18 cellular contexts compared by ENCODE assay signal in the genomic region with DNA sequence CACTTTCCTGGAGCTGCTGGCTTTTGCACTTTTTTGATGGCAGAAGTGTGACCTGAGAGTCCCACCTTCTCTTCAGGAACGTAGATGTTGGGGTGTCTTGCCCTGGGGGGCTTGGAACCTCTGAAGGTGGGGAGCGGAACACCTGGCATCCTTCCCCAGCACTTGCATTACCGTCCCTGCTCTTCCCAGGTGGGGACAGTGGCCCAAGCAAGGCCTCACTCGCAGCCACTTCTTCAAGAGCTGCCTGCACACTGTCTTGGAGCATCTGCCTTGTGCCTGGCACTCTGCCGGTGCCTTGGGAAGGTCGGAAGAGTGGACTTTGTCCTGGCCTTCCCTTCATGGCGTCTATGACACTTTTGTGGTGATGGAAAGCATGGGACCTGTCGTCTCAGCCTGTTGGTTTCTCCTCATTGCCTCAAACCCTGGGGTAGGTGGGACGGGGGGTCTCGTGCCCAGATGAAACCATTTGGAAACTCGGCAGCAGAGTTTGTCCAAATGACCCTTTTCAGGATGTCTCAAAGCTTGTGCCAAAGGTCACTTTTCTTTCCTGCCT.
"Had no signal": no experiment of that assay in that cellular context is flagged by ENCODE, and none has a peak within 500 bp of the region (broad histone marks: within the 10 kb centered on the region; RNA-seq: fewer than 3 reads in every experiment).

No MANE protein-coding gene starts in this region.

- DNase-seq: activated CD4-positive, alpha-beta T cell treated with anti-CD3 and anti-CD28 coated beads for 36 hours; activated CD8-positive, alpha-beta T cell treated with anti-CD3 and anti-CD28 coated beads, Interleukin-2, amount 10 ng/mL, durations not matched to agents 7 days and 5 days; activated naive CD4-positive, alpha-beta T cell treated with anti-CD3 and anti-CD28 coated beads for 36 hours; cortex of kidney; effector memory CD8-positive, alpha-beta T cell; foreskin keratinocyte; SK-N-SH; stimulated activated CD4-positive, alpha-beta T cell treated with anti-CD3 and anti-CD28 coated beads, Interleukin-2, amount 100 ng/mL, for 48 hours; stimulated activated naive B cell treated with anti-CD40 and anti-IgM and Interleukin-4, amounts not matched to agents 10 μg/mL and 1 μg/mL and 100 μg/mL, for 72 hours; T-helper 1 cell; tibial artery had no signal

- H3K9me3 ChIP-seq: SK-N-SH, tibial artery had no signal

- H2AFZ ChIP-seq: neural progenitor cell, parathyroid adenoma had no signal

- H3K4me3 Mint-ChIP-seq: activated CD4-positive, alpha-beta T cell treated with anti-CD3 and anti-CD28 coated beads for 36 hours; activated CD8-positive, alpha-beta T cell treated with anti-CD3 and anti-CD28 coated beads, Interleukin-2, amount 10 ng/mL, durations not matched to agents 7 days and 5 days; activated naive CD4-positive, alpha-beta T cell treated with anti-CD3 and anti-CD28 coated beads for 36 hours; activated T-helper 1 cell treated with anti-CD3 and anti-CD28 coated beads, Interleukin-12 subunit alpha, Interleukin-12 subunit beta, Interleukin-2, Interleukin-4 antibody, amounts not matched to agents 30 ng/mL and 10 ng/mL and 1 ng/mL, durations not matched to agents 14 hours and 24 hours and 36 hours; effector memory CD8-positive, alpha-beta T cell; mesothelial cell of epicardium; neural progenitor cell; stimulated activated naive B cell treated with anti-CD40 and anti-IgM and Interleukin-4, amounts not matched to agents 10 μg/mL and 1 μg/mL and 100 μg/mL, for 72 hours had no signal

- H3K27ac Mint-ChIP-seq: activated CD8-positive, alpha-beta T cell treated with anti-CD3 and anti-CD28 coated beads, Interleukin-2, amount 10 ng/mL, durations not matched to agents 7 days and 5 days; activated T-helper 1 cell treated with anti-CD3 and anti-CD28 coated beads, Interleukin-12 subunit alpha, Interleukin-12 subunit beta, Interleukin-2, Interleukin-4 antibody, amounts not matched to agents 30 ng/mL and 10 ng/mL and 1 ng/mL, durations not matched to agents 14 hours and 24 hours and 36 hours; mesothelial cell of epicardium; neural progenitor cell had no signal

- H3K27me3 ChIP-seq: foreskin keratinocyte, neural progenitor cell, tibial artery had no signal

- H3K4me3 ChIP-seq: neural progenitor cell, tibial artery had no signal

- H3K79me2 ChIP-seq: parathyroid adenoma had no signal

- H3K9ac ChIP-seq: neural progenitor cell, parathyroid adenoma, SK-N-SH had no signal

- H3K4me2 ChIP-seq: neural progenitor cell, SK-N-SH had no signal

- FAIRE-seq: astrocyte, urothelium cell line had no signal

- H3K4me1 Mint-ChIP-seq: mesothelial cell of epicardium had no signal

- H3K4me1 ChIP-seq: neural progenitor cell, parathyroid adenoma, tibial artery had no signal

- H3K9me3 Mint-ChIP-seq: effector memory CD8-positive, alpha-beta T cell; neural progenitor cell; stimulated activated naive B cell treated with anti-CD40 and anti-IgM and Interleukin-4, amounts not matched to agents 10 μg/mL and 1 μg/mL and 100 μg/mL, for 72 hours had no signal

- H3K27me3 Mint-ChIP-seq: activated CD4-positive, alpha-beta T cell treated with anti-CD3 and anti-CD28 coated beads for 36 hours; effector memory CD8-positive, alpha-beta T cell; stimulated activated naive B cell treated with anti-CD40 and anti-IgM and Interleukin-4, amounts not matched to agents 10 μg/mL and 1 μg/mL and 100 μg/mL, for 72 hours had no signal

- ATAC-seq: activated CD4-positive, alpha-beta T cell treated with anti-CD3 and anti-CD28 coated beads for 36 hours; activated CD8-positive, alpha-beta T cell treated with anti-CD3 and anti-CD28 coated beads, Interleukin-2, amount 10 ng/mL, durations not matched to agents 7 days and 5 days; effector memory CD8-positive, alpha-beta T cell; foreskin keratinocyte; stimulated activated naive B cell treated with anti-CD40 and anti-IgM and Interleukin-4, amounts not matched to agents 10 μg/mL and 1 μg/mL and 100 μg/mL, for 72 hours had no signal

- H3K27ac ChIP-seq: foreskin keratinocyte, neural progenitor cell, parathyroid adenoma, tibial artery, VCaP had no signal
